24 cellular contexts compared by ENCODE assay signal in the genomic region with DNA sequence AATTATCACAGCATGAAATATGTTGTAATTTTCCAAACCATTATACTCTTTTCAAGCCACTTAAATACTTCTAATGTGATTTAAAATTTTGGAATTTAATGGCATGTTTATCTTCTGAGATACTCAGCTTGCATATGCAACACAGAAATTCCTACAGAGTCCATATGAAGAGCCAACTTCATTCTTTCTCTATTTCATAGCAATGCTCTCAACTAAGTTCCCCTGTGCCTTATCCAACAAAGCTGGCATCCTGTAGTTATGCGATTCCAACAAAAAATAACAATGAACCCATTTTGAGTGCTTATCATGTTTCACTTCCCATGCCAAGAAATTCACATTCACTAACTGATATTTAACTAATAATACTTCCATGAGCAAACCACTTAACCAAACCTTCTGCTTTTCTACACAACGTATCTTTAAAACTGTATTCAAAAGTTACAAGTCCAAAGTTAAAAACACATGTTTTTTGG.
A peak's percentile ranks its signal among the peaks of the same experiment; 100 is the strongest.
DNase-seq lines count a peak whose midpoint lies in the region; ATAC-seq and TF ChIP-seq lines count a peak whose summit lies in the region.
"Had no signal": no experiment of that assay in that cellular context is flagged by ENCODE, and none has a peak within 500 bp of the region (broad histone marks: within the 10 kb centered on the region; RNA-seq: fewer than 3 reads in every experiment).

No MANE protein-coding gene starts in this region.

- H3K27me3 ChIP-seq in A673 (replicated peaks; ENCODE audit: insufficient read depth, low read depth, low read length, poor library complexity) (no peaks in the 10 kb centered on the region), gastrocnemius medialis (no peaks in the 10 kb centered on the region)
- H3K27me3 ChIP-seq: cardiac muscle cell, esophagus squamous epithelium, sigmoid colon had no signal

- H3K27ac ChIP-seq in A673 (ENCODE audit: low read depth, low read length, poor library complexity, severe bottlenecking): no peak overlapping the region
- H3K27ac ChIP-seq in gastrocnemius medialis: no peak overlapping the region
- H3K27ac ChIP-seq: A549, cardiac muscle cell, esophagus squamous epithelium, parathyroid adenoma, sigmoid colon had no signal

- H3K36me3 ChIP-seq in A673 (ENCODE audit: insufficient read depth, low read length, poor library complexity, severe bottlenecking) (no peaks in the 10 kb centered on the region), gastrocnemius medialis (no peaks in the 10 kb centered on the region)
- H3K36me3 ChIP-seq: cardiac muscle cell, esophagus squamous epithelium, sigmoid colon had no signal

- H3K27me3 Mint-ChIP-seq in progenitor cell of endocrine pancreas: no peaks in the 10 kb centered on the region
- no peaks in the 10 kb centered on the region for H3K27me3 Mint-ChIP-seq in activated T-helper 2 cell treated with anti-CD3 and anti-CD28 coated beads, Interferon-gamma antibody, Interleukin-2, Interleukin-4, amounts not matched to agents 10 μg/mL and 5 μg/mL and 100 μg/mL, durations not matched to agents 14 hours and 24 hours and 36 hours (ENCODE audit: low read depth)
- H3K27me3 Mint-ChIP-seq: activated naive CD4-positive, alpha-beta T cell treated with anti-CD3 and anti-CD28 coated beads, Interleukin-2, amount 50 U/mL, for 24 hours; CD4-positive, alpha-beta memory T cell; stimulated activated naive CD8-positive, alpha-beta T cell treated with anti-CD3 and anti-CD28 coated beads, Interleukin-15, Interleukin-2, amounts not matched to agents 100 ng/mL and 50 ng/mL, for 24 hours had no signal

- CTCF ChIA-PET in A673 (lab: Charles Lee): no interaction called here

- ATAC-seq in gastrocnemius medialis: no peak
- ATAC-seq: A549; activated CD8-positive, alpha-beta T cell treated with anti-CD3 and anti-CD28 coated beads, Interleukin-2, amount 10 ng/mL, durations not matched to agents 7 days and 5 days; WTC11 had no signal

- H3K4me3 Mint-ChIP-seq in progenitor cell of endocrine pancreas (ENCODE audit: low read depth): no peak overlapping the region
- no peak overlapping the region for H3K4me3 Mint-ChIP-seq in activated T-helper 2 cell treated with anti-CD3 and anti-CD28 coated beads, Interferon-gamma antibody, Interleukin-2, Interleukin-4, amounts not matched to agents 10 μg/mL and 5 μg/mL and 100 μg/mL, durations not matched to agents 14 hours and 24 hours and 36 hours (ENCODE audit: low read depth)
- H3K4me3 Mint-ChIP-seq: activated CD8-positive, alpha-beta T cell treated with anti-CD3 and anti-CD28 coated beads, Interleukin-2, amount 10 ng/mL, durations not matched to agents 7 days and 5 days; activated naive CD4-positive, alpha-beta T cell treated with anti-CD3 and anti-CD28 coated beads, Interleukin-2, amount 50 U/mL, for 24 hours; CD4-positive, alpha-beta memory T cell; stimulated activated naive CD8-positive, alpha-beta T cell treated with anti-CD3 and anti-CD28 coated beads, Interleukin-15, Interleukin-2, amounts not matched to agents 100 ng/mL and 50 ng/mL, for 24 hours; WTC11 had no signal

- no peak overlapping the region for H3K4me3 ChIP-seq in A673 (ENCODE audit: low read depth, low read length, poor library complexity, severe bottlenecking)
- H3K4me3 ChIP-seq in astrocyte of the spinal cord (ENCODE audit: low read depth, low read length): no peak overlapping the region
- no peak overlapping the region for H3K4me3 ChIP-seq in gastrocnemius medialis
- H3K4me3 ChIP-seq: A549, cardiac muscle cell, esophagus squamous epithelium, lung, sigmoid colon had no signal

- DNase-seq in A673 (ENCODE audit: low spot score): peak; percentile 80
- DNase-seq in HT1080 (ENCODE audit: low read depth): peak; percentile 20
- peak; percentile 36 for DNase-seq in astrocyte of the spinal cord (ENCODE audit: low read depth, low spot score)
- peak; percentile 88 for DNase-seq in fibroblast of the conjunctiva (ENCODE audit: low read depth)
- DNase-seq in stimulated activated CD4-positive, alpha-beta T cell treated with anti-CD3 and anti-CD28 coated beads, Interleukin-4, amount 100 ng/mL, for 24 hours: no peak
- no peak for DNase-seq in progenitor cell of endocrine pancreas (ENCODE audit: low spot score, unreplicated experiment)
- no peak for DNase-seq in gastrocnemius medialis
- no peak for DNase-seq in activated T-helper 2 cell treated with anti-CD3 and anti-CD28 coated beads, Interferon-gamma antibody, Interleukin-2, Interleukin-4, amounts not matched to agents 10 μg/mL and 5 μg/mL and 100 μg/mL, durations not matched to agents 14 hours and 24 hours and 36 hours (ENCODE audit: low spot score)
- DNase-seq: activated CD8-positive, alpha-beta T cell treated with anti-CD3 and anti-CD28 coated beads, Interleukin-2, amount 10 ng/mL, durations not matched to agents 7 days and 5 days; activated T-cell treated with anti-CD3 and anti-CD28 coated beads, Interleukin-2, amount 50 U/mL, for 48 hours; CD4-positive, alpha-beta memory T cell; effector CD4-positive, alpha-beta T cell; esophagus squamous epithelium; H7; NCI-H1436; NCI-H774; sigmoid colon had no signal

- H3K27ac Mint-ChIP-seq in progenitor cell of endocrine pancreas: no peak overlapping the region
- no peak overlapping the region for H3K27ac Mint-ChIP-seq in activated T-helper 2 cell treated with anti-CD3 and anti-CD28 coated beads, Interferon-gamma antibody, Interleukin-2, Interleukin-4, amounts not matched to agents 10 μg/mL and 5 μg/mL and 100 μg/mL, durations not matched to agents 14 hours and 24 hours and 36 hours
- H3K27ac Mint-ChIP-seq: activated CD8-positive, alpha-beta T cell treated with anti-CD3 and anti-CD28 coated beads, Interleukin-2, amount 10 ng/mL, durations not matched to agents 7 days and 5 days; stimulated activated naive CD8-positive, alpha-beta T cell treated with anti-CD3 and anti-CD28 coated beads, Interleukin-15, Interleukin-2, amounts not matched to agents 100 ng/mL and 50 ng/mL, for 24 hours; WTC11 had no signal

- H3K9me3 ChIP-seq in A673 (ENCODE audit: low read depth, low read length, poor library complexity, severe bottlenecking) (peaks cover 4% of the 10 kb centered on the region), gastrocnemius medialis (no peaks in the 10 kb centered on the region)
- H3K9me3 ChIP-seq: A549, esophagus squamous epithelium, sigmoid colon had no signal

- POLR2A ChIA-PET in A673 (lab: Charles Lee; ENCODE audit: low non-redundant PET): no interaction called here

- intact Hi-C loops in A673 (cut with micrococcal nuclease; ENCODE audit: unreplicated experiment): no loop called here
- intact Hi-C loops in gastrocnemius medialis (cut with DNase I; ENCODE audit: low total_unique reads): no loop called here
- intact Hi-C loops in activated T-helper 2 cell treated with anti-CD3 and anti-CD28 coated beads, Interferon-gamma antibody, Interleukin-2, Interleukin-4, amounts not matched to agents 10 μg/mL and 5 μg/mL and 100 μg/mL, durations not matched to agents 14 hours and 24 hours and 36 hours (cut with micrococcal nuclease): no loop called here

- no peaks in the 10 kb centered on the region for H3K4me1 Mint-ChIP-seq in progenitor cell of endocrine pancreas (ENCODE audit: low read depth)
- no peaks in the 10 kb centered on the region for H3K4me1 Mint-ChIP-seq in activated T-helper 2 cell treated with anti-CD3 and anti-CD28 coated beads, Interferon-gamma antibody, Interleukin-2, Interleukin-4, amounts not matched to agents 10 μg/mL and 5 μg/mL and 100 μg/mL, durations not matched to agents 14 hours and 24 hours and 36 hours (ENCODE audit: low read depth)
- H3K4me1 Mint-ChIP-seq: CD4-positive, alpha-beta memory T cell had no signal

- no peak for TF ChIP-seq POLR2A in gastrocnemius medialis (IDR thresholded peaks at IDR 0.05)

- BruUV-seq in A673 (replicated peaks; lab: Mats Ljungman, UMichigan): no TSS peak

- TF ChIP-seq CTCF in A673 (conservative IDR thresholded peaks at IDR 0.05; ENCODE audit: low read depth, low read length) (no peak), astrocyte of the spinal cord (IDR thresholded peaks at IDR 0.05; ENCODE audit: low read depth, low read length) (no peak), progenitor cell of endocrine pancreas (IDR thresholded peaks at IDR 0.05; ENCODE audit: unreplicated experiment) (no peak), gastrocnemius medialis (IDR thresholded peaks at IDR 0.05 in 4 of 5, conservative IDR thresholded peaks at IDR 0.05 in 1 of 5) (no peak)

- H3K4me1 ChIP-seq in A673 (ENCODE audit: insufficient read depth, low read length, poor library complexity, severe bottlenecking) (peaks cover 19% of the 10 kb centered on the region), gastrocnemius medialis (no peaks in the 10 kb centered on the region)
- H3K4me1 ChIP-seq: A549, esophagus squamous epithelium, parathyroid adenoma had no signal

- no peaks in the 10 kb centered on the region for H3K36me3 Mint-ChIP-seq in progenitor cell of endocrine pancreas (ENCODE audit: insufficient read depth)
- no peaks in the 10 kb centered on the region for H3K36me3 Mint-ChIP-seq in activated T-helper 2 cell treated with anti-CD3 and anti-CD28 coated beads, Interferon-gamma antibody, Interleukin-2, Interleukin-4, amounts not matched to agents 10 μg/mL and 5 μg/mL and 100 μg/mL, durations not matched to agents 14 hours and 24 hours and 36 hours (ENCODE audit: low read depth)

- H3K9me3 Mint-ChIP-seq in progenitor cell of endocrine pancreas (ENCODE audit: low read depth): peaks cover 3% of the 10 kb centered on the region
- H3K9me3 Mint-ChIP-seq in activated T-helper 2 cell treated with anti-CD3 and anti-CD28 coated beads, Interferon-gamma antibody, Interleukin-2, Interleukin-4, amounts not matched to agents 10 μg/mL and 5 μg/mL and 100 μg/mL, durations not matched to agents 14 hours and 24 hours and 36 hours: peaks cover 4% of the 10 kb centered on the region

- in situ Hi-C loops in astrocyte of the spinal cord (cut with HindIII; ENCODE audit: low sequenced_read_pairs): no loop called here
- in situ Hi-C loops in gastrocnemius medialis (cut with MboI; ENCODE audit: low sequenced_read_pairs in 4 of 4): no loop called here

Comparison
In these comparisons a context has a peak if more than half of its experiments do, and no peak if none do; other contexts are left out.
1. DNase-seq: peak in A673 (single experiment), HT1080 (single experiment), astrocyte of the spinal cord (single experiment) and fibroblast of the conjunctiva (single experiment); none in stimulated activated CD4-positive, alpha-beta T cell treated with anti-CD3 and anti-CD28 coated beads, Interleukin-4, amount 100 ng/mL, for 24 hours (single experiment), progenitor cell of endocrine pancreas (single experiment), gastrocnemius medialis (0 of 2) and activated T-helper 2 cell treated with anti-CD3 and anti-CD28 coated beads, Interferon-gamma antibody, Interleukin-2, Interleukin-4, amounts not matched to agents 10 μg/mL and 5 μg/mL and 100 μg/mL, durations not matched to agents 14 hours and 24 hours and 36 hours (single experiment).